8 cellular contexts compared by ENCODE assay signal in the genomic region with DNA sequence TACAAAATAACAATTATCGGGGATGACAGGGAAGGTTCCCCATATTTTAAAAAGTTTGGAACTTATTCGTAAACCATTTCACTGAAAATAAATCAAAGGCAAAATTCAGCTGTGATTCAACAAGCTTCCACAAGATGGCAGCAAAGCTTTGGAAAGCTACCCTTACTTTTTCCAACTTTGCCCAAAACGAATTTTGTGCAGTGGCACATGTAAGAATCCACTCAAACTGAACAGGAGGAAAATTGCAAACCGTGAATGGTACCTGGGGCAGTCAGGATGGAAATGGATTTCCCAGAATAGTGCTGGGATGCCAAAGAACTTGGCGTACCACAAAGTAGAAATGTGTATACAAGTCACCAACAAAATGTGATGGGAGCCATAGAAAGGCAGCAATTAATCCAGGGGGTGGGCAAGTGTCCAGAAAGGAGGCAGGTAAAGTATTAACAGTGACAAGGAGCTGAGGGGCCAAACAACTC. TPM values are rescaled to one million over a fixed set of nuclear protein-coding genes. Genes with fewer than 3 reads are reported as not detected.
DNase-seq lines count a peak whose midpoint lies in the region; ATAC-seq and TF ChIP-seq lines count a peak whose summit lies in the region.

No MANE protein-coding gene starts in this region.

- POLR2A ChIA-PET in WTC11 (lab: Charles Lee): interaction anchor here (1.0 kb wide), 1 partner anchor 11 kb away, joined by 3 read pairs; a partner anchor contains a TSS

- peaks cover 45% of the 10 kb centered on the region for H3K36me3 ChIP-seq in osteoblast (ENCODE audit: insufficient read depth, low read length)

- H3K27me3 Mint-ChIP-seq in activated T-cell treated with anti-CD3 and anti-CD28 coated beads, Interleukin-2, amount 50 U/mL, for 4 hours (ENCODE audit: low read depth): no peaks in the 10 kb centered on the region
- H3K27me3 Mint-ChIP-seq in WTC11 (ENCODE audit: low read depth): no peaks in the 10 kb centered on the region

- no peaks in the 10 kb centered on the region for H3K9me3 ChIP-seq in osteoblast (ENCODE audit: low read depth, low read length)

- peaks cover 12% of the 10 kb centered on the region for H4K20me1 ChIP-seq in osteoblast (ENCODE audit: insufficient read depth, low read length)

- no peak overlapping the region for H3K4me3 ChIP-seq in osteoblast (ENCODE audit: insufficient read depth, low read length)

- H3K4me2 ChIP-seq in osteoblast (ENCODE audit: insufficient read depth, low read length): no peak overlapping the region

- peaks cover 39% of the 10 kb centered on the region for H3K36me3 Mint-ChIP-seq in activated T-cell treated with anti-CD3 and anti-CD28 coated beads, Interleukin-2, amount 50 U/mL, for 4 hours (ENCODE audit: insufficient read depth)
- peaks cover 73% of the 10 kb centered on the region for H3K36me3 Mint-ChIP-seq in WTC11

- H3K9me3 Mint-ChIP-seq in activated T-cell treated with anti-CD3 and anti-CD28 coated beads, Interleukin-2, amount 50 U/mL, for 4 hours: no peaks in the 10 kb centered on the region
- H3K9me3 Mint-ChIP-seq in WTC11: no peaks in the 10 kb centered on the region

- H3K4me3 Mint-ChIP-seq in activated T-cell treated with anti-CD3 and anti-CD28 coated beads, Interleukin-2, amount 50 U/mL, for 4 hours: no peak overlapping the region
- no peak overlapping the region for H3K4me3 Mint-ChIP-seq in WTC11

- DNase-seq in activated T-cell treated with anti-CD3 and anti-CD28 coated beads for 1 hour (ENCODE audit: low read depth) (peak; percentile 14), WTC11 (ENCODE audit: low spot score) (no peak), fibroblast of peridontal ligament (ENCODE audit: extremely low read depth) (peak; percentile 78), osteoblast (ENCODE audit: insufficient read length, low spot score, missing footprints) (peak; percentile 59), NCI-H226 (no peak)
- no peak for DNase-seq in activated T-cell treated with anti-CD3 and anti-CD28 coated beads, Interleukin-2, amount 50 U/mL, for 4 hours

- no peak overlapping the region for H2AFZ ChIP-seq in osteoblast (ENCODE audit: low read length)

- H3K4me1 ChIP-seq in osteoblast (ENCODE audit: insufficient read depth, low read length): no peaks in the 10 kb centered on the region

- CTCF ChIA-PET in WTC11 (lab: Charles Lee): interaction anchor here (0.7 to 3.4 kb wide), 20 partner anchors 11 to 418 kb away, joined by 3 to 21 read pairs (median 4); a partner anchor contains a TSS

- TF ChIP-seq CTCF in LNCAP (IDR thresholded peaks at IDR 0.05) (peak; percentile 69), WTC11 (IDR thresholded peaks at IDR 0.05) (peak; percentile 70; the same call in 1 of the 2 replicates), osteoblast (IDR thresholded peaks at IDR 0.05; ENCODE audit: extremely low read depth, low read depth, low read length) (peak; percentile 81)

- H3K4me1 Mint-ChIP-seq in activated T-cell treated with anti-CD3 and anti-CD28 coated beads, Interleukin-2, amount 50 U/mL, for 4 hours (ENCODE audit: low read depth): peaks cover 18% of the 10 kb centered on the region
- peaks cover 10% of the 10 kb centered on the region for H3K4me1 Mint-ChIP-seq in WTC11

- no peak overlapping the region for H3K27ac Mint-ChIP-seq in WTC11

- no peaks in the 10 kb centered on the region for H3K27me3 ChIP-seq in osteoblast (ENCODE audit: insufficient read depth, low read length)

- peaks cover 6% of the 10 kb centered on the region for H3K79me2 ChIP-seq in osteoblast (ENCODE audit: insufficient read depth, low read length)

- no peak overlapping the region for H3K27ac ChIP-seq in osteoblast (ENCODE audit: low read depth, low read length)

- ATAC-seq in activated T-cell treated with anti-CD3 and anti-CD28 coated beads, Interleukin-2, amount 50 U/mL, for 4 hours: no peak
- ATAC-seq in WTC11: no peak
- no peak for ATAC-seq in activated CD4-positive, CD25-positive, alpha-beta regulatory T cell treated with anti-CD3 and anti-CD28 coated beads, Interleukin-2, amount 50 U/mL, for 24 hours

TF ChIP-seq in WTC11, 78 proteins besides CTCF, POLR2A, EP300 and RAD21:
- TF ChIP-seq, protein P1, sequence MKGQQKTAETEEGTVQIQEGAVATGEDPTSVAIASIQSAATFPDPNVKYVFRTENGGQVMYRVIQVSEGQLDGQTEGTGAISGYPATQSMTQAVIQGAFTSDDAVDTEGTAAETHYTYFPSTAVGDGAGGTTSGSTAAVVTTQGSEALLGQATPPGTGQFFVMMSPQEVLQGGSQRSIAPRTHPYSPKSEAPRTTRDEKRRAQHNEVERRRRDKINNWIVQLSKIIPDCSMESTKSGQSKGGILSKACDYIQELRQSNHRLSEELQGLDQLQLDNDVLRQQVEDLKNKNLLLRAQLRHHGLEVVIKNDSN (CRISPR knock-in tag; IDR thresholded peaks at IDR 0.05): no peak
- TF ChIP-seq NFYB (CRISPR knock-in tag; conservative IDR thresholded peaks at IDR 0.05; ENCODE audit: low read depth): no peak
- TF ChIP-seq, protein P2, sequence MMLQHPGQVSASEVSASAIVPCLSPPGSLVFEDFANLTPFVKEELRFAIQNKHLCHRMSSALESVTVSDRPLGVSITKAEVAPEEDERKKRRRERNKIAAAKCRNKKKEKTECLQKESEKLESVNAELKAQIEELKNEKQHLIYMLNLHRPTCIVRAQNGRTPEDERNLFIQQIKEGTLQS (CRISPR knock-in tag; conservative IDR thresholded peaks at IDR 0.05): no peak
- TF ChIP-seq, protein P3, sequence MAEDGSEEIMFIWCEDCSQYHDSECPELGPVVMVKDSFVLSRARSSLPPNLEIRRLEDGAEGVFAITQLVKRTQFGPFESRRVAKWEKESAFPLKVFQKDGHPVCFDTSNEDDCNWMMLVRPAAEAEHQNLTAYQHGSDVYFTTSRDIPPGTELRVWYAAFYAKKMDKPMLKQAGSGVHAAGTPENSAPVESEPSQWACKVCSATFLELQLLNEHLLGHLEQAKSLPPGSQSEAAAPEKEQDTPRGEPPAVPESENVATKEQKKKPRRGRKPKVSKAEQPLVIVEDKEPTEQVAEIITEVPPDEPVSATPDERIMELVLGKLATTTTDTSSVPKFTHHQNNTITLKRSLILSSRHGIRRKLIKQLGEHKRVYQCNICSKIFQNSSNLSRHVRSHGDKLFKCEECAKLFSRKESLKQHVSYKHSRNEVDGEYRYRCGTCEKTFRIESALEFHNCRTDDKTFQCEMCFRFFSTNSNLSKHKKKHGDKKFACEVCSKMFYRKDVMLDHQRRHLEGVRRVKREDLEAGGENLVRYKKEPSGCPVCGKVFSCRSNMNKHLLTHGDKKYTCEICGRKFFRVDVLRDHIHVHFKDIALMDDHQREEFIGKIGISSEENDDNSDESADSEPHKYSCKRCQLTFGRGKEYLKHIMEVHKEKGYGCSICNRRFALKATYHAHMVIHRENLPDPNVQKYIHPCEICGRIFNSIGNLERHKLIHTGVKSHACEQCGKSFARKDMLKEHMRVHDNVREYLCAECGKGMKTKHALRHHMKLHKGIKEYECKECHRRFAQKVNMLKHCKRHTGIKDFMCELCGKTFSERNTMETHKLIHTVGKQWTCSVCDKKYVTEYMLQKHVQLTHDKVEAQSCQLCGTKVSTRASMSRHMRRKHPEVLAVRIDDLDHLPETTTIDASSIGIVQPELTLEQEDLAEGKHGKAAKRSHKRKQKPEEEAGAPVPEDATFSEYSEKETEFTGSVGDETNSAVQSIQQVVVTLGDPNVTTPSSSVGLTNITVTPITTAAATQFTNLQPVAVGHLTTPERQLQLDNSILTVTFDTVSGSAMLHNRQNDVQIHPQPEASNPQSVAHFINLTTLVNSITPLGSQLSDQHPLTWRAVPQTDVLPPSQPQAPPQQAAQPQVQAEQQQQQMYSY (CRISPR knock-in tag; IDR thresholded peaks at IDR 0.05): no peak
- TF ChIP-seq GABPB1 (CRISPR knock-in tag; IDR thresholded peaks at IDR 0.05): no peak
- TF ChIP-seq, protein P4, sequence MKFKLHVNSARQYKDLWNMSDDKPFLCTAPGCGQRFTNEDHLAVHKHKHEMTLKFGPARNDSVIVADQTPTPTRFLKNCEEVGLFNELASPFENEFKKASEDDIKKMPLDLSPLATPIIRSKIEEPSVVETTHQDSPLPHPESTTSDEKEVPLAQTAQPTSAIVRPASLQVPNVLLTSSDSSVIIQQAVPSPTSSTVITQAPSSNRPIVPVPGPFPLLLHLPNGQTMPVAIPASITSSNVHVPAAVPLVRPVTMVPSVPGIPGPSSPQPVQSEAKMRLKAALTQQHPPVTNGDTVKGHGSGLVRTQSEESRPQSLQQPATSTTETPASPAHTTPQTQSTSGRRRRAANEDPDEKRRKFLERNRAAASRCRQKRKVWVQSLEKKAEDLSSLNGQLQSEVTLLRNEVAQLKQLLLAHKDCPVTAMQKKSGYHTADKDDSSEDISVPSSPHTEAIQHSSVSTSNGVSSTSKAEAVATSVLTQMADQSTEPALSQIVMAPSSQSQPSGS (CRISPR knock-in tag; IDR thresholded peaks at IDR 0.05; ENCODE audit: borderline replicate concordance, low read depth): no peak
- TF ChIP-seq, protein P5, sequence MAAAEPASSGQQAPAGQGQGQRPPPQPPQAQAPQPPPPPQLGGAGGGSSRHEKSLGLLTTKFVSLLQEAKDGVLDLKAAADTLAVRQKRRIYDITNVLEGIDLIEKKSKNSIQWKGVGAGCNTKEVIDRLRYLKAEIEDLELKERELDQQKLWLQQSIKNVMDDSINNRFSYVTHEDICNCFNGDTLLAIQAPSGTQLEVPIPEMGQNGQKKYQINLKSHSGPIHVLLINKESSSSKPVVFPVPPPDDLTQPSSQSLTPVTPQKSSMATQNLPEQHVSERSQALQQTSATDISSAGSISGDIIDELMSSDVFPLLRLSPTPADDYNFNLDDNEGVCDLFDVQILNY (CRISPR knock-in tag; IDR thresholded peaks at IDR 0.05): no peak
- TF ChIP-seq CREB1 (CRISPR knock-in tag; IDR thresholded peaks at IDR 0.05): no peak
- TF ChIP-seq CBFB (CRISPR knock-in tag; IDR thresholded peaks at IDR 0.05; ENCODE audit: low read depth): no peak
- TF ChIP-seq GTF2I (CRISPR knock-in tag; conservative IDR thresholded peaks at IDR 0.05): no peak
- no peak for TF ChIP-seq HMGA2 (CRISPR knock-in tag; IDR thresholded peaks at IDR 0.05)

RNA-seq across cellular contexts. Expression of a gene that starts 10.7 kb away (rescaled TPM):
- total RNA-seq in activated T-cell treated with anti-CD3 and anti-CD28 coated beads, Interleukin-2, amount 50 U/mL, for 4 hours: 1,000 to 10,000 TPM; 1,558 to 1,629 (median 1,588) TPM
- total RNA-seq in WTC11 (2021): 1,590 to 1,874 TPM (median 1,822 TPM) in 3 replicates
- 760 and 907 TPM in 2 replicates for total RNA-seq in osteoblast

Comparison
In these comparisons a context has a peak if more than half of its experiments do, and no peak if none do; other contexts are left out.
1. DNase-seq: peak in activated T-cell treated with anti-CD3 and anti-CD28 coated beads for 1 hour (single experiment), fibroblast of peridontal ligament (single experiment) and osteoblast (single experiment); none in activated T-cell treated with anti-CD3 and anti-CD28 coated beads, Interleukin-2, amount 50 U/mL, for 4 hours (single experiment), WTC11 (single experiment) and NCI-H226 (single experiment).
2. Peak in every context shown above with its lines, with median percentiles within 50 percentile points of each other: CTCF ChIP-seq.